Comparison of ENCODE assay signal across 8 cellular contexts in genomic region chr9:127396808-127397721, GRCh38. TPM values are rescaled to one million over a fixed set of nuclear protein-coding genes. Genes with fewer than 3 reads are reported as not detected.
DNase-seq lines count a peak whose midpoint lies in the region; ATAC-seq, FAIRE-seq and TF ChIP-seq lines count a peak whose summit lies in the region.

Gene SLC2A8 (plus strand): TSS chr9:127397169. CDS start chr9:127397231, 62 bp downstream.

- peaks cover 78% of the 10 kb centered on the region for H3K27me3 Mint-ChIP-seq in activated T-cell treated with anti-CD3 and anti-CD28 coated beads, Interleukin-2, amount 50 U/mL, for 72 hours (ENCODE audit: low read depth)

- peak; percentile 94 for ATAC-seq in GM21515 (IDR thresholded peaks at IDR 0.05; ENCODE audit: unreplicated experiment)
- peak; percentile 91 for ATAC-seq in PC-3
- peak; percentile 94 to 95 for ATAC-seq in activated T-cell treated with anti-CD3 and anti-CD28 coated beads, Interleukin-2, amount 50 U/mL, for 72 hours (replicated peaks in 1 of 2)
- ATAC-seq in esophagus mucosa, result peak; percentile 98

- H3K36me3 Mint-ChIP-seq in activated T-cell treated with anti-CD3 and anti-CD28 coated beads, Interleukin-2, amount 50 U/mL, for 72 hours (ENCODE audit: insufficient read depth in 2 of 2), result no peaks in the 10 kb centered on the region

- H3K9me3 ChIP-seq in HUES64 (ENCODE audit: insufficient read depth, low read depth, low read length) (no peaks in the 10 kb centered on the region), PC-3 (ENCODE audit: low read length) (no peaks in the 10 kb centered on the region), mucosa of stomach (ENCODE audit: control insufficient read depth, low read length) (no peaks in the 10 kb centered on the region)

- H3K9me3 Mint-ChIP-seq in activated T-cell treated with anti-CD3 and anti-CD28 coated beads, Interleukin-2, amount 50 U/mL, for 72 hours, result no peaks in the 10 kb centered on the region

- peak within 1 kb of the TSS; percentile 63; the same call in 1 of the 2 replicates for H3K27ac ChIP-seq in HUES64 (ENCODE audit: low read depth, low read length)
- no peak within 1 kb of the TSS for H3K27ac ChIP-seq in PC-3 (ENCODE audit: low read length)

- intact Hi-C loops in PC-3 (cut with micrococcal nuclease), result loop anchor here (5.0 kb wide), 2 partner anchors 170 to 185 kb away; no protein-coding TSS in a partner anchor

- H3K4me1 ChIP-seq in HUES64 (ENCODE audit: insufficient read depth, low read length) (peaks cover 6% of the 10 kb centered on the region; the same call in 1 of the 2 replicates), PC-3 (ENCODE audit: insufficient read depth, low read length) (peaks cover 14% of the 10 kb centered on the region), mucosa of stomach (ENCODE audit: control insufficient read depth, insufficient read depth, low read length) (peaks cover 12% of the 10 kb centered on the region)

- H3K9ac ChIP-seq in HUES64 (ENCODE audit: low read depth, low read length), result peak within 1 kb of the TSS; percentile 60
- peak within 1 kb of the TSS; percentile 64 for H3K9ac ChIP-seq in PC-3 (ENCODE audit: low read length)
- peak within 1 kb of the TSS; percentile 68 for H3K9ac ChIP-seq in mucosa of stomach (ENCODE audit: low read length)

- H3K4me2 ChIP-seq in PC-3 (ENCODE audit: low read length), result peak within 1 kb of the TSS; percentile 94

- POLR2A ChIA-PET in PC-3 (lab: Charles Lee; ENCODE audit: unreplicated experiment), result interaction anchor here (0.5 to 1.2 kb wide), 7 partner anchors 23 to 436 kb away, joined by 3 to 7 read pairs (median 5); partner anchors contain the start of genes LRSAM1 and ZNF79

- TF ChIP-seq CTCF in D721Med (IDR thresholded peaks at IDR 0.05; ENCODE audit: insufficient read depth, missing control alignments), result no peak
- 0 out of 2 replicates have a peak, but pooled peaks have one; percentile 7 for TF ChIP-seq CTCF in PC-3 (conservative IDR thresholded peaks at IDR 0.05; ENCODE audit: low read depth, low read length)

- DNase-seq in D721Med (ENCODE audit: insufficient read length, low spot score), result no peak
- peak; percentile 99 for DNase-seq in PC-3
- DNase-seq in activated T-cell treated with anti-CD3 and anti-CD28 coated beads, Interleukin-2, amount 50 U/mL, for 72 hours, result peak; percentile 96 to 99
- peak; percentile 94 for DNase-seq in stimulated activated CD8-positive, alpha-beta memory T cell treated with anti-CD3 and anti-CD28 coated beads, Interleukin-4, amount 100 ng/mL, for 48 hours

- no peak within 1 kb of the TSS for H3K27ac Mint-ChIP-seq in activated T-cell treated with anti-CD3 and anti-CD28 coated beads, Interleukin-2, amount 50 U/mL, for 72 hours

- peak within 1 kb of the TSS; percentile 88 for H2AFZ ChIP-seq in PC-3 (ENCODE audit: low read length)

- WGBS in HUES64, result under 1% methylated on average over 89 of the region's 92 CpGs

- no peaks in the 10 kb centered on the region for H4K20me1 ChIP-seq in PC-3 (ENCODE audit: low read length)

- H3K27me3 ChIP-seq in HUES64 (ENCODE audit: insufficient read depth, low read length) (peaks cover 13% of the 10 kb centered on the region; the same call in 1 of the 2 replicates), PC-3 (ENCODE audit: low read length) (no peaks in the 10 kb centered on the region), mucosa of stomach (ENCODE audit: control insufficient read depth, insufficient read depth, low read length) (no peaks in the 10 kb centered on the region)

- no peaks in the 10 kb centered on the region for H3F3A ChIP-seq in PC-3 (ENCODE audit: low read length, unreplicated experiment)

- no TSS peak for BruUV-seq in PC-3 (replicated peaks; lab: Mats Ljungman, UMichigan)

- peak within 1 kb of the TSS; percentile 81 to 85 for H3K4me3 Mint-ChIP-seq in activated T-cell treated with anti-CD3 and anti-CD28 coated beads, Interleukin-2, amount 50 U/mL, for 72 hours

- H3K79me2 ChIP-seq in PC-3 (ENCODE audit: low read length), result peaks cover 15% of the 10 kb centered on the region

- H3K9me2 ChIP-seq in PC-3 (replicated peaks; ENCODE audit: low read length), result no peaks in the 10 kb centered on the region

- H3K4me3 ChIP-seq in HUES64 (ENCODE audit: low read length) (peak within 1 kb of the TSS; percentile 65), PC-3 (ENCODE audit: low read length) (peak within 1 kb of the TSS; percentile 82), mucosa of stomach (ENCODE audit: low read length) (peak within 1 kb of the TSS; percentile 42)

- peaks cover 21% of the 10 kb centered on the region for H3K4me1 Mint-ChIP-seq in activated T-cell treated with anti-CD3 and anti-CD28 coated beads, Interleukin-2, amount 50 U/mL, for 72 hours (ENCODE audit: low read depth)

- CTCF ChIA-PET in PC-3 (lab: Charles Lee), result interaction anchor here (0.6 to 1.3 kb wide), 6 partner anchors 20 to 438 kb away, joined by 3 to 5 read pairs (median 3); no protein-coding TSS in a partner anchor

- peak; percentile 94 for FAIRE-seq in D721Med (lab: Jason Lieb, UNC)

- H3K36me3 ChIP-seq in HUES64 (ENCODE audit: insufficient read depth, low read length) (peaks cover 8% of the 10 kb centered on the region), PC-3 (ENCODE audit: low read depth, low read length) (no peaks in the 10 kb centered on the region), mucosa of stomach (ENCODE audit: control insufficient read depth, insufficient read depth, low read length) (no peaks in the 10 kb centered on the region)

RNA-seq across cellular contexts. Expression of gene SLC2A8, which starts in this region (rescaled TPM):
- polyA plus RNA-seq in HUES64 (2013, experiment 1 of 2), result 18.7 TPM
- polyA plus RNA-seq in HUES64 (2013, experiment 2 of 2), result 14.5 TPM
- total RNA-seq in PC-3 (2014; rRNA removed), result 29.0 and 43.7 TPM in 2 replicates
- 10 to 100 TPM; 11.4 to 13.8 TPM for total RNA-seq in activated T-cell treated with anti-CD3 and anti-CD28 coated beads, Interleukin-2, amount 50 U/mL, for 72 hours
- total RNA-seq in esophagus mucosa, result 9.0 TPM
